ENCODE assay signal across 11 cellular contexts in the genomic region with DNA sequence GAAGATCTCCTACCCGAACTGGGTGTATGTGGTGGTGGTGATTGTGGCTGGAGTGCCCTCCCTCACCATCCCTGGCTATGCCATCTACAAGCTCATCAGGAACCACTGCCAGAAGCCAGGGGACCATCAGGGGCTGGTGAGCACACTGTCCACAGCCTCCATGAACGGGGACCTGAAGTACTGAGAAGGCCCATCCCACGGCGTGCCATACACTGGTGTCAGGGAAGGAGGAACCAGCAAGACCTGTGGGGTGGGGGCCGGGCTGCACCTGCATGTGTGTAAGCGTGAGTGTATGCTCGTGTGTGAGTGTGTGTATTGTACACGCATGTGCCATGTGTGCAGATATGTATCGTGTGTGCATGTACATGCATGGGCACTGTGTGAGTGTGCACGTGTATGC. TPM values are rescaled to one million over a fixed set of nuclear protein-coding genes. Genes with fewer than 3 reads are reported as not detected.
"Had no signal": no experiment of that assay in that cellular context is flagged by ENCODE, and none has a peak within 500 bp of the region (broad histone marks: within the 10 kb centered on the region; RNA-seq: fewer than 3 reads in every experiment).

No MANE protein-coding gene starts in this region.

- H2AFZ ChIP-seq: GM23248 had no signal

- ATAC-seq: HCT116, HepG2 had no signal

- DNase-seq: GM23248, GOT3, H7, HFFc6 had no signal

- H3K4me1 ChIP-seq: HAP-1 had no signal

- H3K4me3 Mint-ChIP-seq: HFFc6 had no signal

- H3K9ac ChIP-seq: GM23248 had no signal

- H3K4me3 ChIP-seq: GM23248, HAP-1 had no signal

- H3K27ac Mint-ChIP-seq: HFFc6 had no signal

- H3K36me3 ChIP-seq: HAP-1 had no signal

- H3K36me3 Mint-ChIP-seq: IgD-negative memory B cell had no signal

- H3K27ac ChIP-seq: GM23248, HL-60 had no signal

- H3K4me1 Mint-ChIP-seq: IgD-negative memory B cell had no signal

- H3K9me3 ChIP-seq: HAP-1 had no signal

- H3K9me3 Mint-ChIP-seq: IgD-negative memory B cell had no signal

- FAIRE-seq: HepG2 had no signal

RNA-seq across cellular contexts. Expression of a gene that starts 3.5 kb away (rescaled TPM):
- total RNA-seq: GM23248, H4, H7, HepG2, HFFc6, HT1080 had no signal
- polyA plus RNA-seq: GM23248, HepG2, IgD-negative memory B cell had no signal

RNA-seq across cellular contexts. Expression of a gene that starts 20.3 kb away (rescaled TPM):
- total RNA-seq: GM23248, H4, HFFc6, HT1080 had no signal
- polyA plus RNA-seq: GM23248, HepG2, IgD-negative memory B cell had no signal
